In genomic region chr13:94860981-94861407, GRCh38 we compare ENCODE assay signal across 9 cellular contexts.
DNase-seq lines count a peak whose midpoint lies in the region; ATAC-seq and TF ChIP-seq lines count a peak whose summit lies in the region.
"Had no signal": no experiment of that assay in that cellular context is flagged by ENCODE, and none has a peak within 500 bp of the region (broad histone marks: within the 10 kb centered on the region; RNA-seq: fewer than 3 reads in every experiment).

No MANE protein-coding gene starts in this region.

- H3K36me3 Mint-ChIP-seq in HFFc6 (ENCODE audit: low read depth) (no peaks in the 10 kb centered on the region), T-helper 17 cell (ENCODE audit: low read depth) (no peaks in the 10 kb centered on the region)

- DNase-seq in EH (ENCODE audit: low read depth) (peak; percentile 53), HFFc6 (peak; percentile 19), T-helper 17 cell (no peak), left ventricle myocardium superior (no peak), transverse colon (no peak), SW 1271 (lab: John Stamatoyannopoulos, UW) (no peak), islet precursor cell (no peak), WERI-Rb-1 (no peak)

- intact Hi-C loops in left ventricle myocardium superior (cut with micrococcal nuclease), result no loop called here
- intact Hi-C loops in transverse colon (cut with DNase I; ENCODE audit: low total_unique reads), result no loop called here

- no peaks in the 10 kb centered on the region for H3K4me1 ChIP-seq in transverse colon

- 25 to 41% methylated on average over 7 to 8 of the region's 8 CpGs for WGBS in transverse colon (ENCODE audit: low coverage in 1 of 2), 2 donors

- TF ChIP-seq CTCF in HFFc6 (IDR thresholded peaks at IDR 0.05) (no peak), transverse colon (IDR thresholded peaks at IDR 0.05) (no peak), WERI-Rb-1 (IDR thresholded peaks at IDR 0.05; ENCODE audit: low read depth, low read length) (no peak)

- TF ChIP-seq POLR2A in transverse colon (IDR thresholded peaks at IDR 0.05), result no peak

- H3K4me1 Mint-ChIP-seq in HFFc6 (ENCODE audit: low read depth) (peaks cover 23% of the 10 kb centered on the region), T-helper 17 cell (peaks cover 5% of the 10 kb centered on the region)

- peak overlapping the region in 3 of 4 donors; percentile 7 to 22 (median 21) for H3K27ac ChIP-seq in transverse colon
- no peak overlapping the region for H3K27ac ChIP-seq in WERI-Rb-1
- H3K27ac ChIP-seq: KMS-11 had no signal

- ATAC-seq in T-helper 17 cell (peak; percentile 37), left ventricle myocardium superior (peak; percentile 53)

- in situ Hi-C loops in transverse colon (cut with MboI; ENCODE audit: low pct_ligation_motif_present in 1 of 4, low pct_unique_long_range_greater_than_20kb in 1 of 4, low sequenced_read_pairs in 3 of 4), result no loop called here

- H3K27me3 Mint-ChIP-seq in HFFc6 (ENCODE audit: insufficient read depth), result peaks cover 17% of the 10 kb centered on the region
- peaks cover 36% of the 10 kb centered on the region for H3K27me3 Mint-ChIP-seq in T-helper 17 cell

- no peaks in the 10 kb centered on the region for H3K9me3 ChIP-seq in T-helper 17 cell (ENCODE audit: control insufficient read depth, low read length, poor library complexity, severe bottlenecking)
- H3K9me3 ChIP-seq in transverse colon, result no peaks in the 10 kb centered on the region
- no peaks in the 10 kb centered on the region for H3K9me3 ChIP-seq in WERI-Rb-1 (ENCODE audit: severe bottlenecking)

- H3K4me3 ChIP-seq in transverse colon (peak overlapping the region in 2 of 4 donors; percentile 8 to 34), WERI-Rb-1 (ENCODE audit: low read depth, low read length) (no peak overlapping the region)

- H3K27me3 ChIP-seq in transverse colon, result no peaks in the 10 kb centered on the region
- H3K27me3 ChIP-seq in WERI-Rb-1 (ENCODE audit: insufficient read depth, low read depth, severe bottlenecking), result no peaks in the 10 kb centered on the region

- no peaks in the 10 kb centered on the region for H3K9me3 Mint-ChIP-seq in HFFc6

- H3K4me3 Mint-ChIP-seq in HFFc6 (peak overlapping the region; percentile 86), T-helper 17 cell (peak overlapping the region; percentile 89)

- H3K36me3 ChIP-seq in transverse colon (no peaks in the 10 kb centered on the region), WERI-Rb-1 (no peaks in the 10 kb centered on the region)

- H3K27ac Mint-ChIP-seq in HFFc6 (0 out of 2 replicates have a peak overlapping the region, but pooled peaks have one; percentile 9), T-helper 17 cell (peak overlapping the region; percentile 60)

- no peak for TF ChIP-seq EP300 in transverse colon (IDR thresholded peaks at IDR 0.05; ENCODE audit: low read depth)

Comparison
In these comparisons a context has a peak if more than half of its experiments do, and no peak if none do; other contexts are left out.
1. DNase-seq: peak in EH (single experiment) and HFFc6 (single experiment); none in T-helper 17 cell (0 of 3), left ventricle myocardium superior (single experiment), transverse colon (single experiment), SW 1271 (0 of 2), islet precursor cell (single experiment) and WERI-Rb-1 (single experiment).